Comparison of ENCODE assay signal across 8 cellular contexts in the genomic region with DNA sequence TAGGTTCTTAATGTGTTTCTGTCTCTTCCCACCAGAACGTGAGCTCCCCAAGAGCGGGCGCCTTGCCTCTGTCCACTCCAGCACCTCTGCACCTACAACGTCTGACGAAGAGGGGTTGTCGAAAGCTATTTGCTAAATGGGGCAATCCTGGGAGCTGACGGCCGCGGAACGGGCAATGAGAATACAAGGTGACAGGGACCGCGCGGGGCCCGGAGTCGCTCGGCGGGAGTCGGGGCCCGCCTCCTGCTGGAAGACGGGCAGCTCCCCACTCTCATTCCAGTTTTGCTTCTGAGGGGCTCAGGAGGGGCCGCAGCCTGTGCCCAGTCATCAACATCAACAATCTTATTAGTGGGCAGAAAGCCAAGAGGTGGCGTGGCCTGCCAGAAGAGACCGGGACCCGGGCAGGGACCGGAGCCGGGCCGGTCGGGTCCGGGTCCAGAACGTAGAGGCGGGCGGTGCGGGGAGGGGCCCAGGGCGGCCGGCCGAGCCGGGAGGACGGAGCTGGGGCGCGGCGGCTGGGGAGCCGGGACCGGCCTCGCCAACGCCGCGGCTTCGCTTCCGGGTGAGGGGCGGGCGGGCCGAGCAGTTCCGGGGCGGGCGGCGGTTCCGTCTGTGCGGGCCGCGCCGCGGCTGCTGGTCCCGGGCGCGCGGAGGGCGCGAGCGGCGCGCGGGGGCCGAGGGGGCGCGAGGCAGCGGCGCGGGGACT. TPM values are rescaled to one million over a fixed set of nuclear protein-coding genes. Genes with fewer than 3 reads are reported as not detected.
DNase-seq lines count a peak whose midpoint lies in the region; ATAC-seq and TF ChIP-seq lines count a peak whose summit lies in the region.

A gene (plus strand): TSS at position 603 of the 706 bp plus-strand sequence. CDS start 191 bp downstream, outside the sequence.

- peaks cover 16% of the 10 kb centered on the region for H3K27me3 ChIP-seq in H7 (ENCODE audit: control insufficient read depth, insufficient read depth, low read length)
- no peaks in the 10 kb centered on the region for H3K27me3 ChIP-seq in lung (ENCODE audit: control insufficient read depth, insufficient read depth)

- H3K27ac ChIP-seq in lung (ENCODE audit: low read depth in 1 of 2, low read length in 1 of 2) = peak within 1 kb of the TSS; percentile 84 to 87

- peak; percentile 69 for DNase-seq in EH (ENCODE audit: low read depth)
- peak; percentile 90 for DNase-seq in H7
- DNase-seq in NCI-H2196 (lab: John Stamatoyannopoulos, UW; ENCODE audit: unreplicated experiment) = peak; percentile 60
- peak; percentile 74 to 76 for DNase-seq in activated CD4-positive, alpha-beta T cell treated with anti-CD3 and anti-CD28 coated beads, Interleukin-2, amount 50 U/mL, for 48 hours
- peak; percentile 62 for DNase-seq in effector CD4-positive, alpha-beta T cell
- DNase-seq in lung (ENCODE audit: low spot score) = peak; percentile 76
- peak; percentile 9 to 62 (median 43) for DNase-seq in stimulated activated CD4-positive, alpha-beta T cell treated with anti-CD3 and anti-CD28 coated beads, TNF-alpha, amount 100 ng/mL, for 1 hour (ENCODE audit: low read depth in 3 of 3, low spot score in 1 of 3)
- no peak for DNase-seq in GF-D8 (lab: John Stamatoyannopoulos, UW)

- ATAC-seq in lung (ENCODE audit: insufficient read depth, low FRiP score) = peak; percentile 87

- H3K4me3 ChIP-seq in H7 (ENCODE audit: insufficient read depth, low read depth, low read length) (peak within 1 kb of the TSS; percentile 74), lung (peak within 1 kb of the TSS; percentile 98)

- H3K36me3 ChIP-seq in H7 (replicated peaks; ENCODE audit: control insufficient read depth, insufficient read depth, low read length) = no peaks in the 10 kb centered on the region
- H3K36me3 ChIP-seq in lung (ENCODE audit: control insufficient read depth in 2 of 2, insufficient read depth in 2 of 2, low read length in 2 of 2) = no peaks in the 10 kb centered on the region

- no peaks in the 10 kb centered on the region for H3K9me3 ChIP-seq in lung (ENCODE audit: control insufficient read depth in 2 of 2, insufficient read depth in 1 of 2, low read length in 1 of 2)

- peaks cover 8 to 11% of the 10 kb centered on the region in 2 donors for H3K4me1 ChIP-seq in lung (ENCODE audit: control insufficient read depth in 2 of 2, insufficient read depth in 2 of 2, low read length in 2 of 2)

- 0 to 1% methylated on average over 27 to 78 of the region's 78 CpGs for WGBS in lung, 2 donors

- no peak for TF ChIP-seq CTCF in lung (IDR thresholded peaks at IDR 0.05; ENCODE audit: control extremely low read depth, extremely low read depth)

RNA-seq across cellular contexts. Expression of the gene that starts here (rescaled TPM):
- 7.2 and 11.8 TPM in 2 replicates for total RNA-seq in H7 (2014; rRNA removed; shearing (Covaris generic))
- total RNA-seq in lung = 10 to 100 TPM; 11.7 to 30.6 TPM
- 10 to 100 TPM; 10.3 to 10.9 TPM for polyA plus RNA-seq in lung
